Comparison of ENCODE assay signal across 10 cellular contexts in genomic region chr10:3666525-3667302, GRCh38.
A peak's percentile ranks its signal among the peaks of the same experiment; 100 is the strongest.
DNase-seq lines count a peak whose midpoint lies in the region; ATAC-seq and TF ChIP-seq lines count a peak whose summit lies in the region.
"Had no signal": no experiment of that assay in that cellular context is flagged by ENCODE, and none has a peak within 500 bp of the region (broad histone marks: within the 10 kb centered on the region; RNA-seq: fewer than 3 reads in every experiment).

No MANE protein-coding gene starts in this region.

- H3K4me2 ChIP-seq in neural progenitor cell = no peak overlapping the region

- no peak overlapping the region for H3K27ac ChIP-seq in neural progenitor cell

- H3K9me3 ChIP-seq in Caco-2 (no peaks in the 10 kb centered on the region), T-helper 17 cell (ENCODE audit: control insufficient read depth, low read length, poor library complexity, severe bottlenecking) (no peaks in the 10 kb centered on the region), neural progenitor cell (ENCODE audit: low read depth) (no peaks in the 10 kb centered on the region)

- POLR2A ChIA-PET in Caco-2 (lab: Charles Lee) = interaction anchor here (0.5 kb wide), 1 partner anchor 1034 kb away, joined by 4 read pairs; no protein-coding TSS in a partner anchor

- H3K4me1 Mint-ChIP-seq in Caco-2 (ENCODE audit: low read depth, unreplicated experiment) (peaks cover 14% of the 10 kb centered on the region), T-helper 17 cell (peaks cover 34% of the 10 kb centered on the region), neural progenitor cell (peaks cover 20% of the 10 kb centered on the region)
- H3K4me1 Mint-ChIP-seq in activated naive CD4-positive, alpha-beta T cell treated with anti-CD3 and anti-CD28 coated beads, Interleukin-2, amount 50 U/mL, for 24 hours = peaks cover 48% of the 10 kb centered on the region

- H3K9me3 Mint-ChIP-seq in Caco-2 (ENCODE audit: unreplicated experiment) (peaks cover 4% of the 10 kb centered on the region), neural progenitor cell (no peaks in the 10 kb centered on the region)
- no peaks in the 10 kb centered on the region for H3K9me3 Mint-ChIP-seq in activated naive CD4-positive, alpha-beta T cell treated with anti-CD3 and anti-CD28 coated beads, Interleukin-2, amount 50 U/mL, for 24 hours

- H3K36me3 Mint-ChIP-seq in Caco-2 (ENCODE audit: insufficient read depth, unreplicated experiment) (no peaks in the 10 kb centered on the region), T-helper 17 cell (ENCODE audit: low read depth) (no peaks in the 10 kb centered on the region), neural progenitor cell (no peaks in the 10 kb centered on the region)
- no peaks in the 10 kb centered on the region for H3K36me3 Mint-ChIP-seq in activated naive CD4-positive, alpha-beta T cell treated with anti-CD3 and anti-CD28 coated beads, Interleukin-2, amount 50 U/mL, for 24 hours

- intact Hi-C loops in Caco-2 (cut with micrococcal nuclease; ENCODE audit: unreplicated experiment) = loop anchor here (5.0 kb wide), 1 partner anchor 111 kb away; no protein-coding TSS in a partner anchor

- no peaks in the 10 kb centered on the region for H3K79me2 ChIP-seq in neural progenitor cell (ENCODE audit: low read depth)

- TF ChIP-seq CTCF in Caco-2 (IDR thresholded peaks at IDR 0.05; ENCODE audit: insufficient read depth in 1 of 2, low read depth in 1 of 2, low read length in 1 of 2, severe bottlenecking in 1 of 2, unreplicated experiment in 1 of 2) = no peak
- no peak for TF ChIP-seq CTCF in neural progenitor cell (IDR thresholded peaks at IDR 0.05)

- no peaks in the 10 kb centered on the region for H4K20me1 ChIP-seq in neural progenitor cell (ENCODE audit: low read depth)

- H3K27me3 Mint-ChIP-seq in Caco-2 (ENCODE audit: insufficient read depth, unreplicated experiment) = no peaks in the 10 kb centered on the region
- no peaks in the 10 kb centered on the region for H3K27me3 Mint-ChIP-seq in T-helper 17 cell
- no peaks in the 10 kb centered on the region for H3K27me3 Mint-ChIP-seq in activated naive CD4-positive, alpha-beta T cell treated with anti-CD3 and anti-CD28 coated beads, Interleukin-2, amount 50 U/mL, for 24 hours
- H3K27me3 Mint-ChIP-seq in neural progenitor cell (ENCODE audit: insufficient read depth, low read depth) = no peaks in the 10 kb centered on the region

- H3K4me3 Mint-ChIP-seq in Caco-2 (ENCODE audit: unreplicated experiment) (no peak overlapping the region), T-helper 17 cell (peak overlapping the region; percentile 90), neural progenitor cell (no peak overlapping the region)
- peak overlapping the region; percentile 68 for H3K4me3 Mint-ChIP-seq in activated naive CD4-positive, alpha-beta T cell treated with anti-CD3 and anti-CD28 coated beads, Interleukin-2, amount 50 U/mL, for 24 hours

- H3K27me3 ChIP-seq in Caco-2 (replicated peaks; ENCODE audit: control insufficient read depth, insufficient read depth, low read length) (no peaks in the 10 kb centered on the region), neural progenitor cell (no peaks in the 10 kb centered on the region)

- no peak overlapping the region for H3K9ac ChIP-seq in neural progenitor cell

- no TSS peak for BruUV-seq in Caco-2 (replicated peaks; lab: Mats Ljungman, UMichigan)

- DNase-seq in Caco-2 (no peak), T-helper 17 cell (peak in 1 of 3 donors; percentile 16), NCI-H526 treated with DMSO at 0.1 percent for 48 hours (lab: John Stamatoyannopoulos, UW) (no peak), NCI-H187 (lab: John Stamatoyannopoulos, UW) (no peak), NCI-H1694 treated with DMSO at 0.1 percent for 48 hours (lab: John Stamatoyannopoulos, UW) (no peak), neural progenitor cell (ENCODE audit: low spot score) (no peak)
- peak; percentile 45 for DNase-seq in stimulated activated CD4-positive, alpha-beta T cell treated with anti-CD3 and anti-CD28 coated beads, Interleukin-12 subunit alpha, Interleukin-12 subunit beta, amount 100 ng/mL, for 4 hours
- DNase-seq: NCI-H446 had no signal

- CTCF ChIA-PET in Caco-2 (lab: Charles Lee) = interaction anchor here (0.6 kb wide), 1 partner anchor 330 kb away, joined by 3 read pairs; no protein-coding TSS in a partner anchor

- H3K27ac Mint-ChIP-seq in Caco-2 (ENCODE audit: unreplicated experiment) (peak overlapping the region; percentile 96), T-helper 17 cell (peak overlapping the region; percentile 92), neural progenitor cell (no peak overlapping the region)
- H3K27ac Mint-ChIP-seq in activated naive CD4-positive, alpha-beta T cell treated with anti-CD3 and anti-CD28 coated beads, Interleukin-2, amount 50 U/mL, for 24 hours = peak overlapping the region; percentile 2

- no peaks in the 10 kb centered on the region for H3K36me3 ChIP-seq in Caco-2 (ENCODE audit: control insufficient read depth, insufficient read depth, low read length)
- no peaks in the 10 kb centered on the region for H3K36me3 ChIP-seq in neural progenitor cell

- no peak overlapping the region for H3K4me3 ChIP-seq in Caco-2 (ENCODE audit: low read depth, low read length)
- H3K4me3 ChIP-seq in neural progenitor cell = no peak overlapping the region
- H3K4me3 ChIP-seq: skin epidermis had no signal

- peak; percentile 44 for ATAC-seq in T-helper 17 cell

- no peak overlapping the region for H2AFZ ChIP-seq in neural progenitor cell (replicated peaks)

- H3F3A ChIP-seq in neural progenitor cell (ENCODE audit: low read depth) = no peaks in the 10 kb centered on the region

- H3K4me1 ChIP-seq in Caco-2 = peaks cover 24% of the 10 kb centered on the region
- H3K4me1 ChIP-seq in neural progenitor cell = no peaks in the 10 kb centered on the region

Comparison
In these comparisons a context has a peak if more than half of its experiments do, and no peak if none do; other contexts are left out.
1. H3K4me3 Mint-ChIP-seq: peak in T-helper 17 cell (single experiment) and activated naive CD4-positive, alpha-beta T cell treated with anti-CD3 and anti-CD28 coated beads, Interleukin-2, amount 50 U/mL, for 24 hours (single experiment); none in Caco-2 (single experiment) and neural progenitor cell (single experiment).